In genomic region chr2:135662088-135662487, GRCh38 we compare ENCODE assay signal across 22 cellular contexts.
A peak's percentile ranks its signal among the peaks of the same experiment; 100 is the strongest.
DNase-seq lines count a peak whose midpoint lies in the region; FAIRE-seq and TF ChIP-seq lines count a peak whose summit lies in the region.
"Had no signal": no experiment of that assay in that cellular context is flagged by ENCODE, and none has a peak within 500 bp of the region (broad histone marks: within the 10 kb centered on the region; RNA-seq: fewer than 3 reads in every experiment).

No MANE protein-coding gene starts in this region.

- H3K27me3 Mint-ChIP-seq in activated CD4-positive, alpha-beta memory T cell treated with anti-CD3 and anti-CD28 coated beads for 36 hours = no peaks in the 10 kb centered on the region
- H3K27me3 Mint-ChIP-seq in activated CD4-positive, alpha-beta memory T cell treated with anti-CD3 and anti-CD28 coated beads, Interleukin-2, amount 10 ng/mL, durations not matched to agents 7 days and 5 days = no peaks in the 10 kb centered on the region

- H3K4me3 ChIP-seq in astrocyte of the spinal cord (ENCODE audit: low read depth, low read length) = no peak overlapping the region
- H3K4me3 ChIP-seq: body of pancreas, colonic mucosa, heart left ventricle, smooth muscle cell, upper lobe of right lung had no signal

- intact Hi-C loops in activated CD4-positive, alpha-beta memory T cell treated with anti-CD3 and anti-CD28 coated beads for 36 hours (cut with micrococcal nuclease) = loop anchor here (5.0 kb wide), 3 partner anchors 80 to 470 kb away; partner anchors contain the start of genes R3HDM1, UBXN4 and ZRANB3

- peaks cover 30% of the 10 kb centered on the region for H3K4me1 Mint-ChIP-seq in activated CD4-positive, alpha-beta memory T cell treated with anti-CD3 and anti-CD28 coated beads for 36 hours (ENCODE audit: low read depth)
- peaks cover 38% of the 10 kb centered on the region for H3K4me1 Mint-ChIP-seq in activated CD4-positive, alpha-beta memory T cell treated with anti-CD3 and anti-CD28 coated beads, Interleukin-2, amount 10 ng/mL, durations not matched to agents 7 days and 5 days

- POLR2A ChIA-PET in activated CD4-positive, alpha-beta memory T cell treated with anti-CD3 and anti-CD28 coated beads for 36 hours (lab: Charles Lee) = no interaction called here
- POLR2A ChIA-PET in activated CD4-positive, alpha-beta memory T cell treated with anti-CD3 and anti-CD28 coated beads, Interleukin-2, amount 10 ng/mL, durations not matched to agents 7 days and 5 days (lab: Charles Lee) = no interaction called here

- no peak overlapping the region for H3K27ac Mint-ChIP-seq in activated CD4-positive, alpha-beta memory T cell treated with anti-CD3 and anti-CD28 coated beads for 36 hours
- no peak overlapping the region for H3K27ac Mint-ChIP-seq in activated CD4-positive, alpha-beta memory T cell treated with anti-CD3 and anti-CD28 coated beads, Interleukin-2, amount 10 ng/mL, durations not matched to agents 7 days and 5 days
- H3K27ac Mint-ChIP-seq: activated naive CD4-positive, alpha-beta T cell treated with anti-CD3 and anti-CD28 coated beads for 36 hours had no signal

- DNase-seq in activated CD4-positive, alpha-beta memory T cell treated with anti-CD3 and anti-CD28 coated beads for 36 hours = peak; percentile 17
- DNase-seq in activated CD4-positive, alpha-beta memory T cell treated with anti-CD3 and anti-CD28 coated beads, Interleukin-2, amount 10 ng/mL, durations not matched to agents 7 days and 5 days = no peak
- DNase-seq in H54 (ENCODE audit: insufficient read length, low spot score) = no peak
- peak; percentile 36 for DNase-seq in astrocyte of the spinal cord (ENCODE audit: low read depth, low spot score)
- DNase-seq in non-pigmented ciliary epithelial cell (ENCODE audit: low read depth) = peak; percentile 28
- no peak for DNase-seq in SIG-M5 (lab: John Stamatoyannopoulos, UW)
- no peak for DNase-seq in GM10266 (ENCODE audit: extremely low spot score)
- no peak for DNase-seq in G401 (ENCODE audit: low spot score)
- DNase-seq: activated CD4-positive, CD25-positive, alpha-beta regulatory T cell; activated naive CD4-positive, alpha-beta T cell treated with anti-CD3 and anti-CD28 coated beads for 36 hours; BE2C; body of pancreas; Caco-2; colonic mucosa; heart left ventricle; NCI-H1092; NCI-H2081 treated with DMSO at 0.1 percent for 48 hours; NCI-H510A treated with DMSO at 0.1 percent for 48 hours; SK-N-SH; stimulated activated CD4-positive, alpha-beta T cell treated with anti-CD3 and anti-CD28 coated beads, Interleukin-4, amount 100 ng/mL, for 1 hour; upper lobe of right lung had no signal

- H3K36me3 Mint-ChIP-seq in activated CD4-positive, alpha-beta memory T cell treated with anti-CD3 and anti-CD28 coated beads for 36 hours = peaks cover 37% of the 10 kb centered on the region
- H3K36me3 Mint-ChIP-seq in activated CD4-positive, alpha-beta memory T cell treated with anti-CD3 and anti-CD28 coated beads, Interleukin-2, amount 10 ng/mL, durations not matched to agents 7 days and 5 days (ENCODE audit: low read depth) = peaks cover 39% of the 10 kb centered on the region

- in situ Hi-C loops in astrocyte of the spinal cord (cut with HindIII; ENCODE audit: low sequenced_read_pairs) = no loop called here
- in situ Hi-C loops in G401 (cut with HindIII; ENCODE audit: low sequenced_read_pairs) = no loop called here

- FAIRE-seq in H54 (lab: Jason Lieb, UNC) = peak; percentile 68

- no peak for TF ChIP-seq POLR2A in H54 (IDR thresholded peaks at IDR 0.05; ENCODE audit: low read depth, low read length)

- no peaks in the 10 kb centered on the region for H3K9me3 Mint-ChIP-seq in activated CD4-positive, alpha-beta memory T cell treated with anti-CD3 and anti-CD28 coated beads for 36 hours
- H3K9me3 Mint-ChIP-seq in activated CD4-positive, alpha-beta memory T cell treated with anti-CD3 and anti-CD28 coated beads, Interleukin-2, amount 10 ng/mL, durations not matched to agents 7 days and 5 days = no peaks in the 10 kb centered on the region
- H3K9me3 Mint-ChIP-seq: activated naive CD4-positive, alpha-beta T cell treated with anti-CD3 and anti-CD28 coated beads for 36 hours had no signal

- TF ChIP-seq CTCF in astrocyte of the spinal cord (IDR thresholded peaks at IDR 0.05; ENCODE audit: low read depth, low read length) (no peak), GM10266 (IDR thresholded peaks at IDR 0.05; ENCODE audit: control insufficient read depth, insufficient read depth, low read depth, missing control alignments) (no peak)

- CTCF ChIA-PET in activated CD4-positive, alpha-beta memory T cell treated with anti-CD3 and anti-CD28 coated beads for 36 hours (lab: Charles Lee) = interaction anchor here (1.3 kb wide), 1 partner anchor 658 kb away, joined by 4 read pairs; no protein-coding TSS in a partner anchor
- CTCF ChIA-PET in activated CD4-positive, alpha-beta memory T cell treated with anti-CD3 and anti-CD28 coated beads, Interleukin-2, amount 10 ng/mL, durations not matched to agents 7 days and 5 days (lab: Charles Lee) = no interaction called here

- no peak overlapping the region for H3K4me3 Mint-ChIP-seq in activated CD4-positive, alpha-beta memory T cell treated with anti-CD3 and anti-CD28 coated beads for 36 hours
- no peak overlapping the region for H3K4me3 Mint-ChIP-seq in activated CD4-positive, alpha-beta memory T cell treated with anti-CD3 and anti-CD28 coated beads, Interleukin-2, amount 10 ng/mL, durations not matched to agents 7 days and 5 days
- H3K4me3 Mint-ChIP-seq: activated naive CD4-positive, alpha-beta T cell treated with anti-CD3 and anti-CD28 coated beads for 36 hours had no signal

Comparison
In these comparisons a context has a peak if more than half of its experiments do, and no peak if none do; other contexts are left out.
1. DNase-seq: peak in activated CD4-positive, alpha-beta memory T cell treated with anti-CD3 and anti-CD28 coated beads for 36 hours (single experiment), astrocyte of the spinal cord (single experiment) and non-pigmented ciliary epithelial cell (single experiment); none in activated CD4-positive, alpha-beta memory T cell treated with anti-CD3 and anti-CD28 coated beads, Interleukin-2, amount 10 ng/mL, durations not matched to agents 7 days and 5 days (single experiment), H54 (single experiment), SIG-M5 (single experiment), GM10266 (single experiment) and G401 (single experiment).